ENCODE assay signal across 8 cellular contexts in genomic region chr2:160207804-160208661, GRCh38. TPM values are rescaled to one million over a fixed set of nuclear protein-coding genes. Genes with fewer than 3 reads are reported as not detected.
DNase-seq lines count a peak whose midpoint lies in the region; ATAC-seq and TF ChIP-seq lines count a peak whose summit lies in the region.

No MANE protein-coding gene starts in this region.

- H3K4me3 ChIP-seq in fibroblast of lung (replicated peaks in 1 of 4; ENCODE audit: control extremely low read depth in 1 of 4, insufficient read depth in 1 of 4, low read depth in 3 of 4, low read length in 4 of 4) (no peak overlapping the region), neuronal stem cell (ENCODE audit: low read length in 2 of 2) (no peak overlapping the region)

- peaks cover 30% of the 10 kb centered on the region for H3K4me1 ChIP-seq in fibroblast of lung (ENCODE audit: control insufficient read depth, extremely low read depth, insufficient read depth, low read length)
- peaks cover 0 to 8% of the 10 kb centered on the region in 2 donors for H3K4me1 ChIP-seq in neuronal stem cell (ENCODE audit: control insufficient read depth in 2 of 2, insufficient read depth in 1 of 2, low read depth in 1 of 2, low read length in 2 of 2)

- H3K27ac Mint-ChIP-seq in activated naive CD4-positive, alpha-beta T cell treated with anti-CD3 and anti-CD28 coated beads, Interleukin-2, amount 50 U/mL, for 72 hours, result peak overlapping the region in 1 of 2 donors; percentile 51

- peak overlapping the region; percentile 31 for H3K18ac ChIP-seq in neuronal stem cell (ENCODE audit: low read length)

- H3K4me2 ChIP-seq in fibroblast of lung (ENCODE audit: extremely low read depth, insufficient read depth, low read length), result peak overlapping the region; percentile 76
- no peak overlapping the region for H3K4me2 ChIP-seq in neuronal stem cell (ENCODE audit: insufficient read depth, low read length, poor library complexity, severe bottlenecking)

- no peak overlapping the region for H2BK5ac ChIP-seq in neuronal stem cell (ENCODE audit: low read length)

- H4K8ac ChIP-seq in neuronal stem cell (ENCODE audit: low read depth, low read length), result no peak overlapping the region

- peaks cover 0 to 14% of the 10 kb centered on the region in 2 donors for H3K36me3 Mint-ChIP-seq in activated naive CD4-positive, alpha-beta T cell treated with anti-CD3 and anti-CD28 coated beads, Interleukin-2, amount 50 U/mL, for 72 hours

- no peaks in the 10 kb centered on the region for H3K79me1 ChIP-seq in neuronal stem cell (ENCODE audit: low read depth, low read length)

- no peak overlapping the region for H2BK12ac ChIP-seq in neuronal stem cell (ENCODE audit: low read length)

- peak overlapping the region; percentile 27 for H2AK5ac ChIP-seq in neuronal stem cell (ENCODE audit: low read depth, low read length)

- no peak for TF ChIP-seq CTCF in fibroblast of lung (conservative IDR thresholded peaks at IDR 0.05 in 1 of 2, IDR thresholded peaks at IDR 0.05 in 1 of 2; ENCODE audit: low read depth in 1 of 2, low read length in 2 of 2)

- H3K27ac ChIP-seq in fibroblast of lung (ENCODE audit: insufficient read depth, low read length), result peak overlapping the region; percentile 50
- peak overlapping the region; percentile 62 for H3K27ac ChIP-seq in neuronal stem cell (replicated peaks; ENCODE audit: low read length)

- peak; percentile 41 to 77 for ATAC-seq in activated naive CD4-positive, alpha-beta T cell treated with anti-CD3 and anti-CD28 coated beads, Interleukin-2, amount 50 U/mL, for 72 hours
- no peak for ATAC-seq in HG02884 (IDR thresholded peaks at IDR 0.05; ENCODE audit: unreplicated experiment)

- no CpG with 5 or more reads among the region's 12 CpGs for WGBS in neuronal stem cell (ENCODE audit: extremely low coverage in 2 of 2, insufficient read length in 2 of 2, insufficient replicate concordance in 1 of 2), 2 donors

- H3K9ac ChIP-seq in fibroblast of lung (ENCODE audit: insufficient read depth, low read length) (no peak overlapping the region), neuronal stem cell (ENCODE audit: low read depth, low read length, poor library complexity) (no peak overlapping the region)

- H4K20me1 ChIP-seq in fibroblast of lung (ENCODE audit: control insufficient read depth, extremely low read depth, insufficient read depth, low read length), result no peaks in the 10 kb centered on the region

- H3K27me3 ChIP-seq in fibroblast of lung (ENCODE audit: control insufficient read depth, insufficient read depth, low read length) (no peaks in the 10 kb centered on the region), neuronal stem cell (ENCODE audit: control insufficient read depth in 3 of 3, insufficient read depth in 3 of 3, low read depth in 1 of 3, low read length in 3 of 3) (peaks cover 0 to 9% (median 0%) of the 10 kb centered on the region in 3 experiments)

- H3K36me3 ChIP-seq in fibroblast of lung (ENCODE audit: control insufficient read depth, insufficient read depth, low read length) (no peaks in the 10 kb centered on the region), neuronal stem cell (replicated peaks in 1 of 2; ENCODE audit: control insufficient read depth in 2 of 2, insufficient read depth in 2 of 2, low read length in 2 of 2) (no peaks in the 10 kb centered on the region)

- H2AFZ ChIP-seq in fibroblast of lung (ENCODE audit: low read length), result no peak overlapping the region
- H2AFZ ChIP-seq in neuronal stem cell (ENCODE audit: low read length), result peak overlapping the region; percentile 70

- H4K91ac ChIP-seq in neuronal stem cell (ENCODE audit: low read depth, low read length, poor library complexity), result peak overlapping the region; percentile 73

- no peak overlapping the region for H3K14ac ChIP-seq in neuronal stem cell (ENCODE audit: low read length)

- no peak overlapping the region for H2BK15ac ChIP-seq in neuronal stem cell (ENCODE audit: low read length)

- no peak for DNase-seq in activated naive CD4-positive, alpha-beta T cell treated with anti-CD3 and anti-CD28 coated beads, Interleukin-2, amount 50 U/mL, for 72 hours (ENCODE audit: low spot score in 2 of 2)
- DNase-seq in activated naive CD4-positive, alpha-beta T cell treated with anti-CD3 and anti-CD28 coated beads, Interleukin-2, amount 50 U/mL, for 16 hours, result no peak
- peak; percentile 18 for DNase-seq in SK-N-DZ (ENCODE audit: low spot score)
- peak; percentile 86 to 96 for DNase-seq in fibroblast of lung (ENCODE audit: low read depth in 2 of 2)
- DNase-seq in neuronal stem cell (ENCODE audit: low spot score), result no peak
- no peak for DNase-seq in DMS 273 (lab: John Stamatoyannopoulos, UW; ENCODE audit: unreplicated experiment)
- no peak for DNase-seq in activated effector memory CD4-positive, alpha-beta T cell treated with anti-CD3 and anti-CD28 coated beads, Interleukin-2, amount 50 U/mL, for 16 hours

- no peaks in the 10 kb centered on the region for H3K79me2 ChIP-seq in fibroblast of lung (ENCODE audit: control insufficient read depth, insufficient read depth, low read length)

- no peak overlapping the region for H3K4ac ChIP-seq in neuronal stem cell (ENCODE audit: low read length)

- no peak overlapping the region for H2BK120ac ChIP-seq in neuronal stem cell (ENCODE audit: low read depth, low read length)

- no peaks in the 10 kb centered on the region for H3K9me3 ChIP-seq in fibroblast of lung (ENCODE audit: control insufficient read depth, insufficient read depth, low read depth, low read length)
- H3K9me3 ChIP-seq in neuronal stem cell (replicated peaks in 1 of 2; ENCODE audit: control insufficient read depth in 2 of 2, insufficient read depth in 1 of 2, low read depth in 1 of 2, low read length in 2 of 2), result peaks cover 4 to 5% of the 10 kb centered on the region in 2 donors

- H3K9me3 Mint-ChIP-seq in activated naive CD4-positive, alpha-beta T cell treated with anti-CD3 and anti-CD28 coated beads, Interleukin-2, amount 50 U/mL, for 72 hours, result peaks cover 0 to 4% of the 10 kb centered on the region in 2 donors

- H3K23ac ChIP-seq in neuronal stem cell (ENCODE audit: low read depth, low read length, poor library complexity), result no peak overlapping the region

RNA-seq across cellular contexts. Expression of gene ITGB6, which starts 8.0 kb away (rescaled TPM):
- not detected for total RNA-seq in activated naive CD4-positive, alpha-beta T cell treated with anti-CD3 and anti-CD28 coated beads, Interleukin-2, amount 50 U/mL, for 72 hours
- polyA plus RNA-seq in SK-N-DZ (2014; cell fraction: cytosol; rRNA removed), result not detected in 2 replicates
- polyA plus RNA-seq in SK-N-DZ (2014; cell fraction: nucleus; rRNA removed), result not detected in 2 replicates
- total RNA-seq in fibroblast of lung, result not detected in 2 replicates
- 0.01 TPM in 2 replicates for polyA plus RNA-seq in fibroblast of lung
- polyA plus RNA-seq in fibroblast of lung (2012), result not detected in 2 replicates
- not detected in 2 replicates for polyA minus RNA-seq in fibroblast of lung (ENCODE audit: low replicate concordance)
- not detected for polyA plus RNA-seq in neuronal stem cell (2013, experiment 1 of 2)
- polyA plus RNA-seq in neuronal stem cell (2013, experiment 2 of 2), result not detected

Comparison
In these comparisons a context has a peak if more than half of its experiments do, and no peak if none do; other contexts are left out.
1. DNase-seq: peak in SK-N-DZ (single experiment) and fibroblast of lung (2 of 2); none in activated naive CD4-positive, alpha-beta T cell treated with anti-CD3 and anti-CD28 coated beads, Interleukin-2, amount 50 U/mL, for 72 hours (0 of 2), activated naive CD4-positive, alpha-beta T cell treated with anti-CD3 and anti-CD28 coated beads, Interleukin-2, amount 50 U/mL, for 16 hours (single experiment), neuronal stem cell (single experiment), DMS 273 (single experiment) and activated effector memory CD4-positive, alpha-beta T cell treated with anti-CD3 and anti-CD28 coated beads, Interleukin-2, amount 50 U/mL, for 16 hours (single experiment).